18 cellular contexts compared by ENCODE assay signal in genomic region chr5:175623086-175623485, GRCh38. TPM values are rescaled to one million over a fixed set of nuclear protein-coding genes. Genes with fewer than 3 reads are reported as not detected.
"Had no signal": no experiment of that assay in that cellular context is flagged by ENCODE, and none has a peak within 500 bp of the region (broad histone marks: within the 10 kb centered on the region; RNA-seq: fewer than 3 reads in every experiment).

No MANE protein-coding gene starts in this region.

- H3K36me3 Mint-ChIP-seq: stimulated activated effector memory CD8-positive, alpha-beta T cell treated with anti-CD3 and anti-CD28 coated beads, Interleukin-12 subunit alpha, Interleukin-12 subunit beta, amount 100 ng/mL, for 72 hours had no signal

- H3K4me3 ChIP-seq: heart left ventricle, psoas muscle, right lobe of liver, tibial artery, upper lobe of right lung, vagina had no signal

- H3K4me1 ChIP-seq: psoas muscle, right lobe of liver, tibial artery, upper lobe of right lung, vagina had no signal

- H3K9me3 ChIP-seq: psoas muscle, right lobe of liver, tibial artery, upper lobe of right lung, vagina had no signal

- DNase-seq: erythroblast; foreskin melanocyte; heart left ventricle; hippocampal formation; midbrain; psoas muscle; retina; right lobe of liver; stimulated activated CD4-positive, alpha-beta T cell treated with anti-CD3 and anti-CD28 coated beads, Interleukin-4, amount 100 ng/mL, for 1 hour; stimulated activated CD8-positive, alpha-beta memory T cell treated with anti-CD3 and anti-CD28 coated beads, Interleukin-4, amount 100 ng/mL, for 48 hours; upper lobe of right lung had no signal

- H3K36me3 ChIP-seq: heart left ventricle, right lobe of liver, tibial artery, upper lobe of right lung, vagina had no signal

- H3K27ac ChIP-seq: heart left ventricle, psoas muscle, right lobe of liver, tibial artery, upper lobe of right lung, vagina had no signal

- H3K27me3 Mint-ChIP-seq: dendritic cell treated with granulocyte-macrophage colony-stimulating factor and Interleukin-4, amounts not matched to agents 40 ng/mL and 50 ng/mL, for 4 days; stimulated activated naive CD8-positive, alpha-beta T cell treated with anti-CD3 and anti-CD28 coated beads, Interleukin-15, Interleukin-2, amounts not matched to agents 100 ng/mL and 50 ng/mL, for 24 hours had no signal

- H3K4me1 Mint-ChIP-seq: stimulated activated effector memory CD8-positive, alpha-beta T cell treated with anti-CD3 and anti-CD28 coated beads, Interleukin-12 subunit alpha, Interleukin-12 subunit beta, amount 100 ng/mL, for 72 hours had no signal

- H3K27me3 ChIP-seq: heart left ventricle, right lobe of liver, tibial artery, upper lobe of right lung, vagina had no signal

- H3K4me3 Mint-ChIP-seq: dendritic cell treated with granulocyte-macrophage colony-stimulating factor and Interleukin-4, amounts not matched to agents 40 ng/mL and 50 ng/mL, for 4 days; natural killer cell treated with Interleukin-12 subunit alpha and Interleukin-12 subunit beta and Interleukin-15 and Interleukin-18, amount 100 ng/mL, for 72 hours; stimulated activated effector memory CD8-positive, alpha-beta T cell treated with anti-CD3 and anti-CD28 coated beads, Interleukin-12 subunit alpha, Interleukin-12 subunit beta, amount 100 ng/mL, for 72 hours; stimulated activated naive CD8-positive, alpha-beta T cell treated with anti-CD3 and anti-CD28 coated beads, Interleukin-15, Interleukin-2, amounts not matched to agents 100 ng/mL and 50 ng/mL, for 24 hours had no signal

- H3K27ac Mint-ChIP-seq: dendritic cell treated with granulocyte-macrophage colony-stimulating factor and Interleukin-4, amounts not matched to agents 40 ng/mL and 50 ng/mL, for 4 days; natural killer cell treated with Interleukin-12 subunit alpha and Interleukin-12 subunit beta and Interleukin-15 and Interleukin-18, amount 100 ng/mL, for 72 hours; stimulated activated effector memory CD8-positive, alpha-beta T cell treated with anti-CD3 and anti-CD28 coated beads, Interleukin-12 subunit alpha, Interleukin-12 subunit beta, amount 100 ng/mL, for 72 hours; stimulated activated naive CD8-positive, alpha-beta T cell treated with anti-CD3 and anti-CD28 coated beads, Interleukin-15, Interleukin-2, amounts not matched to agents 100 ng/mL and 50 ng/mL, for 24 hours had no signal

- H3K9me3 Mint-ChIP-seq: natural killer cell treated with Interleukin-12 subunit alpha and Interleukin-12 subunit beta and Interleukin-15 and Interleukin-18, amount 100 ng/mL, for 72 hours had no signal

RNA-seq across cellular contexts. Expression of gene HRH2, which starts 34.8 kb away (rescaled TPM):
- total RNA-seq: endothelial cell of umbilical vein had no signal
- polyA plus RNA-seq: endothelial cell of umbilical vein had no signal
